Comparison of ENCODE assay signal across 16 cellular contexts in the genomic region with DNA sequence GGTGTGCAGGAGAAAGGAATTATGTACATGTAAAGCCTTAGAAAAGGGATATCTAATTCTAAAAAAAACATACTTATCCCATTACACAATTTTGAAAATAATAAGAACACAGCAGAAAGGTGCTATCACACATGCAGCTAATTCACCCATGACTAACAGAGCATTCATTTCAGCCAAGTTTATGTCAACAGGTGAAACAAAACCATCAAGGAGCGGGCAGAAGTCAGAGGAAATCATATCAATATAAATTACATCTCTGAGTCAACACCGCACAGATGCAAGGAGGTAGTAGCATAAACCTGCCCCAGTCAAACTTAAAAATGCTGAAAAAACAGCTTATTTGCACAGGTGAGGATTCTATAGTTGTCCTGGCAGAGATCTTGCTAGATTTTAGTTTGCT.
"Had no signal": no experiment of that assay in that cellular context is flagged by ENCODE, and none has a peak within 500 bp of the region (broad histone marks: within the 10 kb centered on the region; RNA-seq: fewer than 3 reads in every experiment).

No MANE protein-coding gene starts in this region.

- ATAC-seq: activated CD8-positive, alpha-beta T cell treated with anti-CD3 and anti-CD28 coated beads for 36 hours; activated T-cell treated with anti-CD3 and anti-CD28 coated beads, Interleukin-2, amount 50 U/mL, for 72 hours; heart left ventricle; left lobe of liver; natural killer cell treated with Interleukin-12 subunit alpha and Interleukin-12 subunit beta and Interleukin-15 and Interleukin-18, amount 100 ng/mL, for 72 hours; sciatic nerve; stimulated activated memory B cell treated with anti-CD40 and anti-IgM and Interleukin-4, amounts not matched to agents 10 μg/mL and 1 μg/mL and 100 μg/mL, for 72 hours had no signal

- H3K4me1 Mint-ChIP-seq: stimulated activated memory B cell treated with anti-CD40 and anti-IgM and Interleukin-4, amounts not matched to agents 10 μg/mL and 1 μg/mL and 100 μg/mL, for 72 hours had no signal

- DNase-seq: activated CD4-positive, alpha-beta T cell treated with anti-CD3 and anti-CD28 coated beads for 4 hours; activated CD8-positive, alpha-beta memory T cell treated with anti-CD3 and anti-CD28 coated beads, Interleukin-2, amount 50 U/mL, for 4 hours; activated CD8-positive, alpha-beta T cell treated with anti-CD3 and anti-CD28 coated beads for 36 hours; activated naive CD4-positive, alpha-beta T cell; activated T-cell treated with anti-CD3 and anti-CD28 coated beads, Interleukin-2, amount 50 U/mL, for 72 hours; foreskin melanocyte; heart left ventricle; nucleus accumbens; spleen; stimulated activated CD4-positive, alpha-beta T cell treated with anti-CD3 and anti-CD28 coated beads, Interleukin-1b, Interleukin-23, amount 100 ng/mL, for 48 hours; T-helper 9 cell; trophoblast cell had no signal

- H3K36me3 Mint-ChIP-seq: natural killer cell treated with Interleukin-12 subunit alpha and Interleukin-12 subunit beta and Interleukin-15 and Interleukin-18, amount 100 ng/mL, for 72 hours; stimulated activated memory B cell treated with anti-CD40 and anti-IgM and Interleukin-4, amounts not matched to agents 10 μg/mL and 1 μg/mL and 100 μg/mL, for 72 hours had no signal

- H3K27ac Mint-ChIP-seq: activated CD8-positive, alpha-beta T cell treated with anti-CD3 and anti-CD28 coated beads for 36 hours; activated T-cell treated with anti-CD3 and anti-CD28 coated beads, Interleukin-2, amount 50 U/mL, for 72 hours; natural killer cell treated with Interleukin-12 subunit alpha and Interleukin-12 subunit beta and Interleukin-15 and Interleukin-18, amount 100 ng/mL, for 72 hours; stimulated activated memory B cell treated with anti-CD40 and anti-IgM and Interleukin-4, amounts not matched to agents 10 μg/mL and 1 μg/mL and 100 μg/mL, for 72 hours had no signal

- H3K4me3 Mint-ChIP-seq: activated CD8-positive, alpha-beta T cell treated with anti-CD3 and anti-CD28 coated beads for 36 hours; activated T-cell treated with anti-CD3 and anti-CD28 coated beads, Interleukin-2, amount 50 U/mL, for 72 hours; natural killer cell treated with Interleukin-12 subunit alpha and Interleukin-12 subunit beta and Interleukin-15 and Interleukin-18, amount 100 ng/mL, for 72 hours; stimulated activated memory B cell treated with anti-CD40 and anti-IgM and Interleukin-4, amounts not matched to agents 10 μg/mL and 1 μg/mL and 100 μg/mL, for 72 hours had no signal

- H3K27me3 Mint-ChIP-seq: activated CD8-positive, alpha-beta T cell treated with anti-CD3 and anti-CD28 coated beads for 36 hours; natural killer cell treated with Interleukin-12 subunit alpha and Interleukin-12 subunit beta and Interleukin-15 and Interleukin-18, amount 100 ng/mL, for 72 hours; stimulated activated memory B cell treated with anti-CD40 and anti-IgM and Interleukin-4, amounts not matched to agents 10 μg/mL and 1 μg/mL and 100 μg/mL, for 72 hours had no signal

- H3K9me3 Mint-ChIP-seq: activated CD8-positive, alpha-beta T cell treated with anti-CD3 and anti-CD28 coated beads for 36 hours; activated T-cell treated with anti-CD3 and anti-CD28 coated beads, Interleukin-2, amount 50 U/mL, for 72 hours; natural killer cell treated with Interleukin-12 subunit alpha and Interleukin-12 subunit beta and Interleukin-15 and Interleukin-18, amount 100 ng/mL, for 72 hours; stimulated activated memory B cell treated with anti-CD40 and anti-IgM and Interleukin-4, amounts not matched to agents 10 μg/mL and 1 μg/mL and 100 μg/mL, for 72 hours had no signal
